Comparison of ENCODE assay signal across 3 cellular contexts in genomic region chr14:78725086-78725485, GRCh38.
A peak's percentile ranks its signal among the peaks of the same experiment; 100 is the strongest.
TF ChIP-seq lines count a peak whose summit lies in the region.

No MANE protein-coding gene starts in this region.

TF ChIP-seq in SK-N-SH, 30 proteins besides CTCF, POLR2A, EP300 and RAD21 (continued from another document):
- no peak for TF ChIP-seq NRF1 (IDR thresholded peaks at IDR 0.05; ENCODE audit: low read depth, low read length)
- TF ChIP-seq MEF2A (IDR thresholded peaks at IDR 0.05; ENCODE audit: borderline replicate concordance, low read depth) = no peak
- no peak for TF ChIP-seq FOXM1 (IDR thresholded peaks at IDR 0.05; ENCODE audit: low read depth)
- no peak for TF ChIP-seq USF2 (IDR thresholded peaks at IDR 0.05; ENCODE audit: borderline replicate concordance, low read depth, low read length)
- no peak for TF ChIP-seq ZBTB33 (IDR thresholded peaks at IDR 0.05; ENCODE audit: borderline replicate concordance, low read depth)
- TF ChIP-seq RFX5 (IDR thresholded peaks at IDR 0.05; ENCODE audit: low read length) = no peak
- TF ChIP-seq EZH2phosphoT487 (IDR thresholded peaks at IDR 0.05; ENCODE audit: borderline replicate concordance, low read depth) = no peak
- TF ChIP-seq JUND (IDR thresholded peaks at IDR 0.05) = no peak
- no peak for TF ChIP-seq IRF3 (IDR thresholded peaks at IDR 0.05; ENCODE audit: low read depth, low read length)
- TF ChIP-seq SMC3 (IDR thresholded peaks at IDR 0.05; ENCODE audit: low read depth, low read length) = no peak
- TF ChIP-seq, protein P1, sequence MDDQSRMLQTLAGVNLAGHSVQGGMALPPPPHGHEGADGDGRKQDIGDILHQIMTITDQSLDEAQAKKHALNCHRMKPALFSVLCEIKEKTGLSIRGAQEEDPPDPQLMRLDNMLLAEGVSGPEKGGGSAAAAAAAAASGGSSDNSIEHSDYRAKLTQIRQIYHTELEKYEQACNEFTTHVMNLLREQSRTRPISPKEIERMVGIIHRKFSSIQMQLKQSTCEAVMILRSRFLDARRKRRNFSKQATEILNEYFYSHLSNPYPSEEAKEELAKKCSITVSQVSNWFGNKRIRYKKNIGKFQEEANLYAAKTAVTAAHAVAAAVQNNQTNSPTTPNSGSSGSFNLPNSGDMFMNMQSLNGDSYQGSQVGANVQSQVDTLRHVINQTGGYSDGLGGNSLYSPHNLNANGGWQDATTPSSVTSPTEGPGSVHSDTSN (IDR thresholded peaks at IDR 0.05) = no peak
- no peak for TF ChIP-seq RCOR1 (IDR thresholded peaks at IDR 0.05; ENCODE audit: low read length)

TF ChIP-seq in SK-N-SH treated with all-trans-retinoic acid at 6 μM for 48 hours, 23 proteins besides CTCF, POLR2A, EP300 and RAD21 (continued from another document and continues in another):
- no peak for TF ChIP-seq TSHZ2 (CRISPR knock-in tag; IDR thresholded peaks at IDR 0.05)
- TF ChIP-seq CREB5 (CRISPR knock-in tag; IDR thresholded peaks at IDR 0.05; ENCODE audit: low read depth) = no peak
- TF ChIP-seq ZNF70 (CRISPR knock-in tag; IDR thresholded peaks at IDR 0.05) = no peak
- no peak for TF ChIP-seq CSRNP3 (CRISPR knock-in tag; IDR thresholded peaks at IDR 0.05)
- TF ChIP-seq TOX (CRISPR knock-in tag; IDR thresholded peaks at IDR 0.05; ENCODE audit: borderline replicate concordance) = no peak
- no peak for TF ChIP-seq ISL1 (CRISPR knock-in tag; IDR thresholded peaks at IDR 0.05)
- TF ChIP-seq TCF4 (CRISPR knock-in tag; IDR thresholded peaks at IDR 0.05; ENCODE audit: borderline replicate concordance) = no peak
- no peak for TF ChIP-seq GLIS3 (CRISPR knock-in tag; IDR thresholded peaks at IDR 0.05)
- TF ChIP-seq, protein P2, sequence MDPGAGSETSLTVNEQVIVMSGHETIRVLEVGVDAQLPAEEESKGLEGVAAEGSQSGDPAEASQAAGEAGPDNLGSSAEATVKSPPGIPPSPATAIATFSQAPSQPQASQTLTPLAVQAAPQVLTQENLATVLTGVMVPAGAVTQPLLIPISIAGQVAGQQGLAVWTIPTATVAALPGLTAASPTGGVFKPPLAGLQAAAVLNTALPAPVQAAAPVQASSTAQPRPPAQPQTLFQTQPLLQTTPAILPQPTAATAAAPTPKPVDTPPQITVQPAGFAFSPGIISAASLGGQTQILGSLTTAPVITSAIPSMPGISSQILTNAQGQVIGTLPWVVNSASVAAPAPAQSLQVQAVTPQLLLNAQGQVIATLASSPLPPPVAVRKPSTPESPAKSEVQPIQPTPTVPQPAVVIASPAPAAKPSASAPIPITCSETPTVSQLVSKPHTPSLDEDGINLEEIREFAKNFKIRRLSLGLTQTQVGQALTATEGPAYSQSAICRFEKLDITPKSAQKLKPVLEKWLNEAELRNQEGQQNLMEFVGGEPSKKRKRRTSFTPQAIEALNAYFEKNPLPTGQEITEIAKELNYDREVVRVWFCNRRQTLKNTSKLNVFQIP (CRISPR knock-in tag; IDR thresholded peaks at IDR 0.05; ENCODE audit: borderline replicate concordance, low read depth) = no peak
- TF ChIP-seq PPARA (CRISPR knock-in tag; IDR thresholded peaks at IDR 0.05; ENCODE audit: borderline replicate concordance) = no peak
- TF ChIP-seq, protein P3, sequence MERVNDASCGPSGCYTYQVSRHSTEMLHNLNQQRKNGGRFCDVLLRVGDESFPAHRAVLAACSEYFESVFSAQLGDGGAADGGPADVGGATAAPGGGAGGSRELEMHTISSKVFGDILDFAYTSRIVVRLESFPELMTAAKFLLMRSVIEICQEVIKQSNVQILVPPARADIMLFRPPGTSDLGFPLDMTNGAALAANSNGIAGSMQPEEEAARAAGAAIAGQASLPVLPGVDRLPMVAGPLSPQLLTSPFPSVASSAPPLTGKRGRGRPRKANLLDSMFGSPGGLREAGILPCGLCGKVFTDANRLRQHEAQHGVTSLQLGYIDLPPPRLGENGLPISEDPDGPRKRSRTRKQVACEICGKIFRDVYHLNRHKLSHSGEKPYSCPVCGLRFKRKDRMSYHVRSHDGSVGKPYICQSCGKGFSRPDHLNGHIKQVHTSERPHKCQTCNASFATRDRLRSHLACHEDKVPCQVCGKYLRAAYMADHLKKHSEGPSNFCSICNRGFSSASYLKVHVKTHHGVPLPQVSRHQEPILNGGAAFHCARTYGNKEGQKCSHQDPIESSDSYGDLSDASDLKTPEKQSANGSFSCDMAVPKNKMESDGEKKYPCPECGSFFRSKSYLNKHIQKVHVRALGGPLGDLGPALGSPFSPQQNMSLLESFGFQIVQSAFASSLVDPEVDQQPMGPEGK (CRISPR knock-in tag; IDR thresholded peaks at IDR 0.05; ENCODE audit: borderline replicate concordance) = no peak
- TF ChIP-seq ZNF565 (CRISPR knock-in tag; conservative IDR thresholded peaks at IDR 0.05; ENCODE audit: low read depth) = no peak
- TF ChIP-seq CSDC2 (CRISPR knock-in tag; IDR thresholded peaks at IDR 0.05) = no peak

TF ChIP-seq in H1, 55 proteins besides CTCF, POLR2A, EP300 and RAD21 (continued from another document):
- TF ChIP-seq ATF2 (IDR thresholded peaks at IDR 0.05; ENCODE audit: low read length) (no peak), ZNF274 (IDR thresholded peaks at IDR 0.05; ENCODE audit: borderline replicate concordance, extremely low read depth, low read length) (no peak), SP1 (IDR thresholded peaks at IDR 0.05; ENCODE audit: low read depth, low read length) (0 out of 2 replicates have a peak, but pooled peaks have one; percentile 18), HDAC2 (IDR thresholded peaks at IDR 0.05; ENCODE audit: borderline replicate concordance in 1 of 2, low read depth in 2 of 2, low read length in 2 of 2) (no peak)
